In genomic region chr19:52190679-52191293, GRCh38 we compare ENCODE assay signal across 8 cellular contexts. TPM values are rescaled to one million over a fixed set of nuclear protein-coding genes. Genes with fewer than 3 reads are reported as not detected.
DNase-seq lines count a peak whose midpoint lies in the region; ATAC-seq and TF ChIP-seq lines count a peak whose summit lies in the region.

No MANE protein-coding gene starts in this region.

- ATAC-seq in upper lobe of right lung, result no peak
- no peak for ATAC-seq in GM21526 (IDR thresholded peaks at IDR 0.05; ENCODE audit: low FRiP score, unreplicated experiment)
- no peak for ATAC-seq in HG03460 (IDR thresholded peaks at IDR 0.05; ENCODE audit: unreplicated experiment)

- H2BK5ac ChIP-seq in mesendoderm (ENCODE audit: low read length), result peak overlapping the region; percentile 13

- H3K4ac ChIP-seq in mesendoderm (ENCODE audit: low read depth, low read length), result peak overlapping the region; percentile 96

- intact Hi-C loops in upper lobe of right lung (cut with DNase I), result no loop called here

- H2AK5ac ChIP-seq in mesendoderm (ENCODE audit: low read length), result no peak overlapping the region

- peak overlapping the region; percentile 86 for H3K18ac ChIP-seq in mesendoderm (ENCODE audit: low read length)

- H3K9me3 ChIP-seq in upper lobe of right lung, result no peaks in the 10 kb centered on the region

- no CpG with 5 or more reads among the region's 28 CpGs for WGBS in mesendoderm (ENCODE audit: extremely low coverage, insufficient coverage, low lambda C conversion rate)

- peaks cover 24% of the 10 kb centered on the region for H3K79me1 ChIP-seq in mesendoderm (ENCODE audit: low read length)

- H3K4me1 ChIP-seq in mesendoderm (ENCODE audit: control insufficient read depth, low read depth, low read length) (peaks cover 12% of the 10 kb centered on the region), upper lobe of right lung (peaks cover 38% of the 10 kb centered on the region)

- no peak for TF ChIP-seq CTCF in upper lobe of right lung (IDR thresholded peaks at IDR 0.05)

- H3K9ac ChIP-seq in mesendoderm (ENCODE audit: low read length), result peak overlapping the region; percentile 99

- H3K23ac ChIP-seq in mesendoderm (ENCODE audit: low read length), result peak overlapping the region; percentile 6

- no peaks in the 10 kb centered on the region for H3K27me3 ChIP-seq in mesendoderm (ENCODE audit: insufficient read depth, low read length, poor library complexity)
- no peaks in the 10 kb centered on the region for H3K27me3 ChIP-seq in upper lobe of right lung

- H2BK15ac ChIP-seq in mesendoderm (replicated peaks; ENCODE audit: low read depth), result no peak overlapping the region

- H2BK120ac ChIP-seq in mesendoderm (ENCODE audit: low read depth, low read length), result peak overlapping the region; percentile 15

- DNase-seq in SIG-M5 treated with dmso at 0.1 percent for 504 hours (lab: John Stamatoyannopoulos, UW; ENCODE audit: unreplicated experiment) (peak; percentile 11), SIG-M5 (lab: John Stamatoyannopoulos, UW) (no peak), OCI-M1 (lab: John Stamatoyannopoulos, UW) (peak; percentile 73), dermis blood vessel endothelial cell (peak; percentile 39), mesendoderm (peak; percentile 41), upper lobe of right lung (peak; percentile 70)

- peak overlapping the region; percentile 100 for H3K56ac ChIP-seq in mesendoderm (ENCODE audit: low read length)

- H4K5ac ChIP-seq in mesendoderm (ENCODE audit: low read length), result no peak overlapping the region

- H3K36me3 ChIP-seq in mesendoderm (ENCODE audit: control insufficient read depth, insufficient read depth, low read length), result peaks cover 4% of the 10 kb centered on the region
- H3K36me3 ChIP-seq in upper lobe of right lung, result peaks cover 18% of the 10 kb centered on the region

- H4K8ac ChIP-seq in mesendoderm (ENCODE audit: low read depth, low read length), result no peak overlapping the region

- H3K27ac ChIP-seq in mesendoderm (ENCODE audit: low read depth, low read length) (peak overlapping the region; percentile 76), upper lobe of right lung (peak overlapping the region; percentile 99)

- peak overlapping the region; percentile 35 for H3K4me2 ChIP-seq in mesendoderm (ENCODE audit: low read length)

- H3K79me2 ChIP-seq in mesendoderm (ENCODE audit: control insufficient read depth, insufficient read depth, low read length), result peaks cover 55% of the 10 kb centered on the region

- H3K4me3 ChIP-seq in mesendoderm (ENCODE audit: low read length) (peak overlapping the region; percentile 87), upper lobe of right lung (peak overlapping the region; percentile 82)

RNA-seq across cellular contexts. Expression of gene PPP2R1A, which starts 0.9 kb away (rescaled TPM):
- total RNA-seq in dermis blood vessel endothelial cell, result 154 and 363 TPM in 2 replicates
- 144 TPM for polyA plus RNA-seq in mesendoderm (2013, experiment 1 of 2)
- polyA plus RNA-seq in mesendoderm (2013, experiment 2 of 2), result 148 TPM
- 160 TPM for total RNA-seq in upper lobe of right lung

RNA-seq across cellular contexts. Expression of gene ZNF836, which starts 19.4 kb away (rescaled TPM):
- total RNA-seq in dermis blood vessel endothelial cell, result 10.2 and 10.7 TPM in 2 replicates
- 16.9 TPM for polyA plus RNA-seq in mesendoderm (2013, experiment 1 of 2)
- polyA plus RNA-seq in mesendoderm (2013, experiment 2 of 2), result 16.1 TPM
- 20.7 TPM for total RNA-seq in upper lobe of right lung

RNA-seq across cellular contexts. Expression of gene ZNF616, which starts 51.0 kb away (rescaled TPM):
- total RNA-seq in dermis blood vessel endothelial cell (8.5 and 9.2 TPM in 2 replicates), upper lobe of right lung (9.5 TPM)
- polyA plus RNA-seq in mesendoderm (2013, experiment 1 of 2), result 15.8 TPM
- 15.8 TPM for polyA plus RNA-seq in mesendoderm (2013, experiment 2 of 2)
